Comparison of ENCODE assay signal across 26 cellular contexts in the genomic region with DNA sequence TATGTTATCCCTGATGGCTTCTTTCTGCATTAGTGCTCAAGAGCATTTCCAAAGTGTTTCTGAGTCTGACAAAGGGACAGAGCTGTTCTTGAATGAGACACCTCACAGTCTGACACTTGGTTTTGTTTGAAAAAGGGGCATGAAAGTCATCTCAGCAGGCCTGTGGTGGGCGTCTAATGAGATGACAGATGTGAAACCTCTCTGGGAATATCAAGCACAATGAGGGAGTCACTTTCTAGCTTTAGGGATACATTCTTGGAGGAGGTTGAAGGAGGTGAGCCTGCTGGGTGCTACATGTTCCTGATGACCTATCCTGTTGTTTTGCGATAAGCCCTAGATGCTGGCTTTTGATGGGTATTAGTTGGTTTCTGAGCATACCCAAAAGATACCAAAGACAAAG.
A peak's percentile ranks its signal among the peaks of the same experiment; 100 is the strongest.
DNase-seq lines count a peak whose midpoint lies in the region; FAIRE-seq and TF ChIP-seq lines count a peak whose summit lies in the region.
"Had no signal": no experiment of that assay in that cellular context is flagged by ENCODE, and none has a peak within 500 bp of the region (broad histone marks: within the 10 kb centered on the region; RNA-seq: fewer than 3 reads in every experiment).

No MANE protein-coding gene starts in this region.

- peaks cover 0 to 14% (median 12%) of the 10 kb centered on the region in 4 donors for H3K4me1 ChIP-seq in esophagus muscularis mucosa
- H3K4me1 ChIP-seq in small intestine (ENCODE audit: control insufficient read depth in 2 of 2, insufficient read depth in 1 of 2, low read depth in 1 of 2, low read length in 1 of 2) = no peaks in the 10 kb centered on the region
- H3K4me1 ChIP-seq: BE2C, BLaER1 had no signal

- H3K9me3 ChIP-seq in esophagus muscularis mucosa (no peaks in the 10 kb centered on the region), small intestine (ENCODE audit: control insufficient read depth, low read depth) (no peaks in the 10 kb centered on the region)
- H3K9me3 ChIP-seq: BE2C, BLaER1 had no signal

- 95% methylated on average over 2 of the region's 2 CpGs for WGBS in esophagus muscularis mucosa
- 75 to 85% (median 83%) methylated on average over 2 of the region's 2 CpGs for WGBS in small intestine, 3 donors

- no peak for TF ChIP-seq POLR2A in esophagus muscularis mucosa (IDR thresholded peaks at IDR 0.05; ENCODE audit: low read depth)

- TF ChIP-seq CTCF in esophagus muscularis mucosa (IDR thresholded peaks at IDR 0.05) = no peak

- no peak for TF ChIP-seq EP300 in esophagus muscularis mucosa (IDR thresholded peaks at IDR 0.05)

- H3K36me3 ChIP-seq in esophagus muscularis mucosa (no peaks in the 10 kb centered on the region), small intestine (ENCODE audit: control insufficient read depth in 2 of 2, insufficient read depth in 2 of 2, low read length in 2 of 2) (no peaks in the 10 kb centered on the region)
- H3K36me3 ChIP-seq: BE2C, BLaER1 had no signal

- intact Hi-C loops in esophagus muscularis mucosa (cut with DNase I) (no loop called here), posterior cingulate gyrus (cut with DNase I) (no loop called here)

- H3K4me3 ChIP-seq in esophagus muscularis mucosa (no peak overlapping the region), small intestine (ENCODE audit: low read depth in 1 of 2, low read length in 2 of 2) (no peak overlapping the region)
- H3K4me3 ChIP-seq: BLaER1 had no signal

- FAIRE-seq in small intestine (lab: Jason Lieb, UNC) = no peak
- FAIRE-seq: A204.1, G401.6, GM12891, GM19239 had no signal

- H3K27me3 ChIP-seq in esophagus muscularis mucosa (no peaks in the 10 kb centered on the region), small intestine (ENCODE audit: control insufficient read depth in 2 of 2, insufficient read depth in 2 of 2, low read length in 2 of 2) (no peaks in the 10 kb centered on the region)
- H3K27me3 ChIP-seq: BE2C, BLaER1 had no signal

- DNase-seq in ELF-1 (ENCODE audit: low read depth, low spot score) (peak; percentile 15), ecto neural progenitor cell (ENCODE audit: low spot score) (peak; percentile 41), esophagus muscularis mucosa (ENCODE audit: extremely low spot score) (peak; percentile 74), small intestine (no peak), SIG-M5 treated with dmso at 0.1 percent for 504 hours (lab: John Stamatoyannopoulos, UW; ENCODE audit: unreplicated experiment) (no peak), posterior cingulate gyrus (no peak)
- DNase-seq: 8988T; ACHN; BE2C; C1 segment of cervical spinal cord; CD4-positive, alpha-beta memory T cell; CD4-positive, CD25-positive, alpha-beta regulatory T cell; CD8-positive, alpha-beta memory T cell; COR-L47; DMS 273 treated with DMSO at 0.1 percent for 48 hours; DMS153; DMS53; DMS79; DND-41; EL; GF-D8 had no signal

- H3K27ac ChIP-seq in esophagus muscularis mucosa (replicated peaks in 1 of 4) (no peak overlapping the region), small intestine (ENCODE audit: low read depth in 1 of 2, low read length in 1 of 2) (no peak overlapping the region)
- H3K27ac ChIP-seq: BLaER1 had no signal

Comparison
In these comparisons a context has a peak if more than half of its experiments do, and no peak if none do; other contexts are left out.
1. DNase-seq: peak in ELF-1 (single experiment), ecto neural progenitor cell (single experiment) and esophagus muscularis mucosa (single experiment); none in small intestine (single experiment), SIG-M5 treated with dmso at 0.1 percent for 504 hours (single experiment) and posterior cingulate gyrus (0 of 10).